ENCODE assay signal across 19 cellular contexts in genomic region chr2:239131521-239131920, GRCh38.
"Had no signal": no experiment of that assay in that cellular context is flagged by ENCODE, and none has a peak within 500 bp of the region (broad histone marks: within the 10 kb centered on the region; RNA-seq: fewer than 3 reads in every experiment).

No MANE protein-coding gene starts in this region.

- H3K4me1 Mint-ChIP-seq: activated CD4-positive, alpha-beta T cell treated with anti-CD3 and anti-CD28 coated beads, Interleukin-2, amount 10 ng/mL, durations not matched to agents 24 days and 14 days; memory B cell; naive B cell had no signal

- H3K4me1 ChIP-seq: ascending aorta had no signal

- H3K27ac Mint-ChIP-seq: activated CD4-positive, alpha-beta T cell treated with anti-CD3 and anti-CD28 coated beads, Interleukin-2, amount 10 ng/mL, durations not matched to agents 24 days and 14 days; activated CD8-positive, alpha-beta T cell treated with anti-CD3 and anti-CD28 coated beads for 36 hours; activated T-helper 2 cell treated with anti-CD3 and anti-CD28 coated beads, Interferon-gamma antibody, Interleukin-2, Interleukin-4, amounts not matched to agents 10 μg/mL and 5 μg/mL and 100 μg/mL, durations not matched to agents 14 hours and 24 hours and 36 hours; memory B cell; naive B cell had no signal

- H3K9me3 ChIP-seq: ascending aorta, mucosa of descending colon, ovary had no signal

- DNase-seq: activated CD4-positive, alpha-beta T cell treated with anti-CD3 and anti-CD28 coated beads, Interleukin-2, amount 10 ng/mL, durations not matched to agents 24 days and 14 days; activated CD8-positive, alpha-beta T cell treated with anti-CD3 and anti-CD28 coated beads for 36 hours; activated naive CD4-positive, alpha-beta T cell treated with Interleukin-2 at 50 U/mL for 16 hours; activated T-cell treated with anti-CD3 and anti-CD28 coated beads, Interleukin-2, amount 50 U/mL, for 1 hour; cerebellar nuclear complex; glutamatergic neuron; kidney glomerular epithelial cell; left ventricle myocardium superior; naive B cell; ovary; stimulated activated CD4-positive, alpha-beta T cell treated with anti-CD3 and anti-CD28 coated beads, Interleukin-1b, Interleukin-23, amount 100 ng/mL, for 48 hours; stimulated activated CD8-positive, alpha-beta memory T cell treated with anti-CD3 and anti-CD28 coated beads, Interleukin-4, amount 100 ng/mL, for 48 hours; stimulated activated naive CD4-positive, alpha-beta T cell; T1000; trophoblast cell had no signal

- H3K27me3 ChIP-seq: ascending aorta, ovary had no signal

- H3K27ac ChIP-seq: ascending aorta, ovary had no signal

- H3K9me3 Mint-ChIP-seq: activated CD4-positive, alpha-beta T cell treated with anti-CD3 and anti-CD28 coated beads, Interleukin-2, amount 10 ng/mL, durations not matched to agents 24 days and 14 days; activated CD8-positive, alpha-beta T cell treated with anti-CD3 and anti-CD28 coated beads for 36 hours; activated T-helper 2 cell treated with anti-CD3 and anti-CD28 coated beads, Interferon-gamma antibody, Interleukin-2, Interleukin-4, amounts not matched to agents 10 μg/mL and 5 μg/mL and 100 μg/mL, durations not matched to agents 14 hours and 24 hours and 36 hours had no signal

- H3K4me3 ChIP-seq: ascending aorta, mucosa of descending colon, ovary had no signal

- H3K36me3 ChIP-seq: ovary had no signal

- H3K4me3 Mint-ChIP-seq: activated CD4-positive, alpha-beta T cell treated with anti-CD3 and anti-CD28 coated beads, Interleukin-2, amount 10 ng/mL, durations not matched to agents 24 days and 14 days; activated CD8-positive, alpha-beta T cell treated with anti-CD3 and anti-CD28 coated beads for 36 hours; memory B cell; naive B cell had no signal

- H3K27me3 Mint-ChIP-seq: activated CD4-positive, alpha-beta T cell treated with anti-CD3 and anti-CD28 coated beads, Interleukin-2, amount 10 ng/mL, durations not matched to agents 24 days and 14 days; activated CD8-positive, alpha-beta T cell treated with anti-CD3 and anti-CD28 coated beads for 36 hours; memory B cell; naive B cell had no signal
